ENCODE assay signal across 16 cellular contexts in the genomic region with DNA sequence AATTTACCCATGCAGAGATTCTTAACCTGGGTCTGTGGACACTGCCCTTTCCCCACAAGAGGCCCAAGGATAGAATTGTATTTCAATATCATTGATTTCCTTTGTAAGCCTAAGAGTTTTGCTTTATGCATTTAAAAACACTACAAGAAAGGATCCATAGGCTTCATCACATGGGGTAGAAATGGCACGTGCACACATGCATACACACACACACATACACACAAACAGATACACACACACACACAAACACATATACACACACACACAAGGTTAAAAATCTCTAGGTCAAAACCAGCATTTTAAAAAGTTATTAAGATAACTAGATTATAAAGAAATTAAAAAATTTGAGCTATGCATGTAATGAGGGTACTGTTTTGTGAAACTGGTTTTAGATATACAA. TPM values are rescaled to one million over a fixed set of nuclear protein-coding genes. Genes with fewer than 3 reads are reported as not detected.
DNase-seq lines count a peak whose midpoint lies in the region; ATAC-seq, FAIRE-seq and TF ChIP-seq lines count a peak whose summit lies in the region.
"Had no signal": no experiment of that assay in that cellular context is flagged by ENCODE, and none has a peak within 500 bp of the region (broad histone marks: within the 10 kb centered on the region; RNA-seq: fewer than 3 reads in every experiment).

No MANE protein-coding gene starts in this region.

- peaks cover 62% of the 10 kb centered on the region for H3K4me1 Mint-ChIP-seq in T-helper 1 cell treated with Interleukin-12 subunit alpha and Interleukin-12 subunit beta and Interleukin-4 antibody, amounts not matched to agents 30 μg/mL and 1 μg/mL, for 36 hours (ENCODE audit: low read depth)
- peaks cover 57% of the 10 kb centered on the region for H3K4me1 Mint-ChIP-seq in activated T-helper 17 cell treated with anti-CD3 and anti-CD28 coated beads, Interleukin-2, amount 50 U/mL, for 72 hours

- no peak overlapping the region for H2BK15ac ChIP-seq in IMR-90 (ENCODE audit: low read depth, low read length)

- peak overlapping the region; percentile 100 for H3K27ac Mint-ChIP-seq in T-helper 1 cell treated with Interleukin-12 subunit alpha and Interleukin-12 subunit beta and Interleukin-4 antibody, amounts not matched to agents 30 μg/mL and 1 μg/mL, for 36 hours
- peak overlapping the region; percentile 97 for H3K27ac Mint-ChIP-seq in activated T-helper 17 cell treated with anti-CD3 and anti-CD28 coated beads, Interleukin-2, amount 50 U/mL, for 72 hours

- CTCF ChIA-PET in IMR-90 (lab: Yijun Ruan, JAX), result no interaction called here

- H2AK5ac ChIP-seq in IMR-90 (ENCODE audit: low read depth, low read length), result peak overlapping the region; percentile 75; the same call in 1 of the 2 replicates

- dilution Hi-C loops in IMR-90 (cut with HindIII; ENCODE audit: low sequenced_read_pairs, unreplicated experiment), result no loop called here

- no peak overlapping the region for H2AK9ac ChIP-seq in IMR-90 (replicated peaks; ENCODE audit: low read depth, low read length, poor library complexity)

- H3K79me2 ChIP-seq in neural cell (replicated peaks; ENCODE audit: insufficient read depth, low read length), result no peaks in the 10 kb centered on the region

- H3K14ac ChIP-seq in IMR-90 (replicated peaks; ENCODE audit: low read depth, low read length), result no peak overlapping the region

- TF ChIP-seq POLR2A in IMR-90 (IDR thresholded peaks at IDR 0.05; ENCODE audit: low read depth, low read length), result no peak

- FAIRE-seq in D721Med (lab: Jason Lieb, UNC), result no peak

- DNase-seq in T-helper 1 cell, result no peak
- no peak for DNase-seq in IMR-90
- no peak for DNase-seq in AG08396 (ENCODE audit: low spot score)
- DNase-seq in D721Med (ENCODE audit: insufficient read length, low spot score), result no peak
- DNase-seq: 8988T, body of pancreas, HCEC 1CT, PC-3, trophoblast cell had no signal

- H4K20me1 ChIP-seq in IMR-90 (ENCODE audit: insufficient read depth, low read length), result no peaks in the 10 kb centered on the region
- H4K20me1 ChIP-seq in neural cell (ENCODE audit: insufficient read depth), result no peaks in the 10 kb centered on the region

- no peaks in the 10 kb centered on the region for H3K9me2 ChIP-seq in neural cell (ENCODE audit: insufficient read depth, low read length)

- POLR2A ChIA-PET in IMR-90 (lab: Charles Lee; ENCODE audit: unreplicated experiment), result no interaction called here

- no peak overlapping the region for H4K5ac ChIP-seq in IMR-90 (ENCODE audit: low read depth, low read length)

- intact Hi-C loops in IMR-90 (cut with micrococcal nuclease), result no loop called here

- no peak overlapping the region for H3K56ac ChIP-seq in IMR-90 (ENCODE audit: extremely low read depth, insufficient read depth, low read length)

- no peak for ATAC-seq in IMR-90 (ENCODE audit: low read depth)
- ATAC-seq in activated T-helper 17 cell treated with anti-CD3 and anti-CD28 coated beads, Interleukin-2, amount 50 U/mL, for 72 hours (replicated peaks), result no peak
- ATAC-seq in GM18907 (IDR thresholded peaks at IDR 0.05; ENCODE audit: unreplicated experiment), result no peak
- ATAC-seq: body of pancreas, left lobe of liver, PC-3, SK-N-SH treated with all-trans-retinoic acid at 6 μM for 48 hours had no signal

- H4K8ac ChIP-seq in IMR-90 (ENCODE audit: low read depth in 2 of 2, low read length in 2 of 2), result no peak overlapping the region

- H3K4ac ChIP-seq in IMR-90 (ENCODE audit: low read depth, low read length), result peak overlapping the region; percentile 31; the same call in 1 of the 2 replicates

- H3K9me3 Mint-ChIP-seq in T-helper 1 cell treated with Interleukin-12 subunit alpha and Interleukin-12 subunit beta and Interleukin-4 antibody, amounts not matched to agents 30 μg/mL and 1 μg/mL, for 36 hours, result peaks cover 11% of the 10 kb centered on the region
- peaks cover 6% of the 10 kb centered on the region for H3K9me3 Mint-ChIP-seq in activated T-helper 17 cell treated with anti-CD3 and anti-CD28 coated beads, Interleukin-2, amount 50 U/mL, for 72 hours

- H3K4me3 ChIP-seq in IMR-90 (ENCODE audit: insufficient read depth, low read depth, low read length) (no peak overlapping the region), neural cell (ENCODE audit: low read length) (no peak overlapping the region)
- H3K4me3 ChIP-seq: body of pancreas had no signal

- H2BK5ac ChIP-seq in IMR-90 (ENCODE audit: low read depth, low read length, poor library complexity, severe bottlenecking), result no peak overlapping the region

- peaks cover 8% of the 10 kb centered on the region for H3K4me1 ChIP-seq in IMR-90 (ENCODE audit: control insufficient read depth, insufficient read depth, low read length)
- H3K4me1 ChIP-seq: body of pancreas had no signal

- no peaks in the 10 kb centered on the region for H3F3A ChIP-seq in neural cell (ENCODE audit: insufficient read depth, low read length, poor library complexity, severe bottlenecking)

- peaks cover 38% of the 10 kb centered on the region for H3K36me3 Mint-ChIP-seq in T-helper 1 cell treated with Interleukin-12 subunit alpha and Interleukin-12 subunit beta and Interleukin-4 antibody, amounts not matched to agents 30 μg/mL and 1 μg/mL, for 36 hours (ENCODE audit: low read depth)
- peaks cover 60% of the 10 kb centered on the region for H3K36me3 Mint-ChIP-seq in activated T-helper 17 cell treated with anti-CD3 and anti-CD28 coated beads, Interleukin-2, amount 50 U/mL, for 72 hours (ENCODE audit: low read depth)

- H3K9ac ChIP-seq in IMR-90 (ENCODE audit: low read depth, low read length) (no peak overlapping the region), neural cell (ENCODE audit: low read length) (no peak overlapping the region)

- H2AFZ ChIP-seq in IMR-90 (replicated peaks; ENCODE audit: low read length, poor library complexity), result no peak overlapping the region
- H2AFZ ChIP-seq in neural cell (ENCODE audit: low read depth, low read length), result no peak overlapping the region

- H3K18ac ChIP-seq in IMR-90 (ENCODE audit: low read depth, low read length), result no peak overlapping the region

- no peak overlapping the region for H4K91ac ChIP-seq in IMR-90 (ENCODE audit: insufficient read depth, low read depth, low read length)

- TF ChIP-seq RAD21 in IMR-90 (IDR thresholded peaks at IDR 0.05; ENCODE audit: low read length) (no peak), neural cell (conservative IDR thresholded peaks at IDR 0.05) (no peak)

- H3K9me1 ChIP-seq in IMR-90 (ENCODE audit: insufficient read depth, low read length), result peaks cover 9% of the 10 kb centered on the region

- peak overlapping the region; percentile 90 for H3K4me3 Mint-ChIP-seq in T-helper 1 cell treated with Interleukin-12 subunit alpha and Interleukin-12 subunit beta and Interleukin-4 antibody, amounts not matched to agents 30 μg/mL and 1 μg/mL, for 36 hours
- peak overlapping the region; percentile 91 for H3K4me3 Mint-ChIP-seq in activated T-helper 17 cell treated with anti-CD3 and anti-CD28 coated beads, Interleukin-2, amount 50 U/mL, for 72 hours

- no peak for TF ChIP-seq EP300 in neural cell (conservative IDR thresholded peaks at IDR 0.05; ENCODE audit: poor library complexity, severe bottlenecking)

- TF ChIP-seq CTCF in IMR-90 (conservative IDR thresholded peaks at IDR 0.05; ENCODE audit: low read depth, low read length) (no peak), neural cell (IDR thresholded peaks at IDR 0.05; ENCODE audit: poor library complexity, severe bottlenecking) (no peak), D721Med (IDR thresholded peaks at IDR 0.05; ENCODE audit: insufficient read depth, missing control alignments) (no peak)

- no peak overlapping the region for H3K4me2 ChIP-seq in IMR-90 (ENCODE audit: low read depth, low read length)
- no peak overlapping the region for H3K4me2 ChIP-seq in neural cell (ENCODE audit: low read length)

- H3K27me3 ChIP-seq in IMR-90 (ENCODE audit: control insufficient read depth, insufficient read depth, low read length), result no peaks in the 10 kb centered on the region
- H3K27me3 ChIP-seq in neural cell (ENCODE audit: insufficient read depth, low read depth, low read length), result no peaks in the 10 kb centered on the region
- H3K27me3 ChIP-seq: body of pancreas had no signal

- H3K9me3 ChIP-seq in IMR-90 (ENCODE audit: control insufficient read depth, insufficient read depth, low read length) (no peaks in the 10 kb centered on the region), neural cell (ENCODE audit: low read length) (no peaks in the 10 kb centered on the region)
- H3K9me3 ChIP-seq: body of pancreas had no signal

- H3K27me3 Mint-ChIP-seq in T-helper 1 cell treated with Interleukin-12 subunit alpha and Interleukin-12 subunit beta and Interleukin-4 antibody, amounts not matched to agents 30 μg/mL and 1 μg/mL, for 36 hours (ENCODE audit: low read depth), result peaks cover 3% of the 10 kb centered on the region
- H3K27me3 Mint-ChIP-seq in activated T-helper 17 cell treated with anti-CD3 and anti-CD28 coated beads, Interleukin-2, amount 50 U/mL, for 72 hours, result no peaks in the 10 kb centered on the region

- 0 out of 4 replicates have a peak, but pooled peaks cover 0 to under 1% of the 10 kb centered on the region in 2 experiments for H3K79me1 ChIP-seq in IMR-90 (ENCODE audit: low read depth in 1 of 2, low read length in 2 of 2)

- no peak overlapping the region for H2BK20ac ChIP-seq in IMR-90 (ENCODE audit: low read depth, low read length)

- no CpG with 5 or more reads among the region's 1 CpG for WGBS in IMR-90 (ENCODE audit: extremely low coverage in 2 of 2, insufficient read length in 1 of 2), 2 experiments

- H3K27ac ChIP-seq in IMR-90 (ENCODE audit: insufficient read depth, low read length), result no peak overlapping the region
- peak overlapping the region; percentile 66 for H3K27ac ChIP-seq in neural cell (ENCODE audit: low read length)
- H3K27ac ChIP-seq: body of pancreas, VCaP had no signal

- no peak overlapping the region for H3K23ac ChIP-seq in IMR-90 (ENCODE audit: low read depth, low read length)

- H3K36me3 ChIP-seq in IMR-90 (ENCODE audit: control insufficient read depth, insufficient read depth, low read length) (no peaks in the 10 kb centered on the region), neural cell (ENCODE audit: insufficient read depth, low read length) (no peaks in the 10 kb centered on the region)

- in situ Hi-C loops in IMR-90 (cut with MboI; ENCODE audit: low sequenced_read_pairs), result no loop called here

- no peak overlapping the region for H2BK120ac ChIP-seq in IMR-90 (ENCODE audit: low read depth, low read length)

- no TSS peak for BruUV-seq in IMR-90 (replicated peaks; lab: Mats Ljungman, UMichigan)

TF ChIP-seq in IMR-90, 13 proteins besides CTCF, POLR2A, EP300 and RAD21 (continues in another document):
- TF ChIP-seq MAFK (IDR thresholded peaks at IDR 0.05; ENCODE audit: low read depth, low read length) (no peak), BHLHE40 (IDR thresholded peaks at IDR 0.05; ENCODE audit: low read depth, low read length) (no peak)

TF ChIP-seq in neural cell, 6 proteins besides CTCF, POLR2A, EP300 and RAD21 (continues in another document):
- no peak for TF ChIP-seq MXI1 (conservative IDR thresholded peaks at IDR 0.05; ENCODE audit: poor library complexity, severe bottlenecking)

RNA-seq across cellular contexts. Expression of a gene that starts 35.5 kb away (rescaled TPM):
- 52.0 and 110 TPM in 2 replicates for total RNA-seq in IMR-90 (2012; rRNA removed)
- polyA plus RNA-seq in IMR-90 (2012; rRNA removed) (32.2 and 45.9 TPM in 2 replicates), neural cell (119 and 128 TPM in 2 replicates)
- polyA plus RNA-seq in IMR-90 (2012; cell fraction: cytosol; rRNA removed), result 21.8 and 23.3 TPM in 2 replicates
- 14.8 and 56.7 TPM in 2 replicates for polyA plus RNA-seq in IMR-90 (2012; cell fraction: nucleus; rRNA removed; ENCODE audit: low replicate concordance)
- total RNA-seq in activated T-helper 17 cell treated with anti-CD3 and anti-CD28 coated beads, Interleukin-2, amount 50 U/mL, for 72 hours, result 100 to 1,000 TPM; 139 to 197 TPM
- polyA minus RNA-seq in neural cell, result 158 and 200 TPM in 2 replicates
